12 cellular contexts compared by ENCODE assay signal in the genomic region with DNA sequence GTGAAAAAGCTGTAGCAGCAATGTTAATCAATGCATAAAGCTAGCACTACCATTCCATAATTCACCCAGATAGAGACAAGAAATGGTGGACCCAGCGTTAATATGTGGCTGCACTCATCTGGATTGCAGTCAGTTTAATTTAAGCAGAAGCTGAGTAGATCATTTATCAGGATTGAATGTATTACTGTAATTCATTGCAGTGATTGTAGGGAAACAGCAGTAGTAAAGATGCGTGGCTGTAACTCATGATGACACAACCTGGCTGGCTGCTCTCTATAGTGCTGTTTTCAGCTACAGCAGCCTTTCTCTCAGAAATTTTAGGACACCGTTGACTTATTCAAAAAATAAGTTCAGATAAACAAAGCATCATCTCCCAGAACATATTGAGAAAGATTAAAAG.
"Had no signal": no experiment of that assay in that cellular context is flagged by ENCODE, and none has a peak within 500 bp of the region (broad histone marks: within the 10 kb centered on the region; RNA-seq: fewer than 3 reads in every experiment).

No MANE protein-coding gene starts in this region.

- ATAC-seq: stimulated activated naive B cell treated with anti-CD40 and anti-IgM and Interleukin-4, amounts not matched to agents 10 μg/mL and 1 μg/mL and 100 μg/mL, for 72 hours had no signal

- DNase-seq: activated CD4-positive, alpha-beta T cell treated with anti-CD3 and anti-CD28 coated beads, Interleukin-2, amount 50 U/mL, for 4 hours; activated gamma-delta T cell; erythroblast; foreskin melanocyte; hypothalamus; islet precursor cell; left ventricle myocardium inferior; stimulated activated naive B cell treated with anti-CD40 and anti-IgM and Interleukin-4, amounts not matched to agents 10 μg/mL and 1 μg/mL and 100 μg/mL, for 72 hours; upper lobe of left lung had no signal

- H3K9me3 ChIP-seq: ascending aorta, left ventricle myocardium inferior, thoracic aorta, upper lobe of left lung had no signal

- H3K4me1 ChIP-seq: ascending aorta, left ventricle myocardium inferior, upper lobe of left lung had no signal

- H3K27me3 ChIP-seq: ascending aorta, upper lobe of left lung had no signal

- H3K36me3 ChIP-seq: ascending aorta, left ventricle myocardium inferior, thoracic aorta, upper lobe of left lung had no signal

- H3K27ac ChIP-seq: ascending aorta, coronary artery, left ventricle myocardium inferior, thoracic aorta, upper lobe of left lung had no signal

- H3K4me3 ChIP-seq: ascending aorta, coronary artery, left ventricle myocardium inferior, thoracic aorta, upper lobe of left lung had no signal
